19 cellular contexts compared by ENCODE assay signal in the genomic region with DNA sequence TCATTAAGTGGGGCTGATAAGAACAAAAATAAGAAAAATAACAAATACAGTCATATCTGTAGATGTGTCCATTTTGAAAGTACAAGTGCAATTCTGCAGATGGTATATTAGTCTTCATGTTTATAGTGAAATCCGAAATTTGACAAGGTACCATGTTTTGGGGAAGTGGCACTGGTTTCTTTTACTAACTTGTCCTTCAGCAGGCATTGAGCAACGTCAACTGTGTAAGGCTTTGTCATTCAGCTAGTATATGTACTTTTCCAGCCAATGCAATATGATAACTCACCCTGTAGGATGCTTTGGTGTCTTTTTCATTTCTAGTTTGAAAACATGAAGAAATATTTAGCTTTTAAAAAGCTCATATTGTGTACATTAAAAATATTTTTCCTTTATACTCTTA.
"Had no signal": no experiment of that assay in that cellular context is flagged by ENCODE, and none has a peak within 500 bp of the region (broad histone marks: within the 10 kb centered on the region; RNA-seq: fewer than 3 reads in every experiment).

No MANE protein-coding gene starts in this region.

- H3K4me1 Mint-ChIP-seq: immature natural killer cell; stimulated activated effector memory CD8-positive, alpha-beta T cell treated with anti-CD3 and anti-CD28 coated beads, Interleukin-12 subunit alpha, Interleukin-12 subunit beta, amount 100 ng/mL, for 72 hours had no signal

- H3K27me3 ChIP-seq: neutrophil, thyroid gland, uterus had no signal

- H3K36me3 ChIP-seq: neutrophil, thyroid gland, uterus had no signal

- H3K9me3 ChIP-seq: neutrophil, thyroid gland, uterus had no signal

- H3K27ac Mint-ChIP-seq: activated CD4-positive, alpha-beta memory T cell treated with anti-CD3 and anti-CD28 coated beads for 36 hours; activated naive CD8-positive, alpha-beta T cell; dendritic cell treated with granulocyte-macrophage colony-stimulating factor and Interleukin-4, amounts not matched to agents 40 ng/mL and 50 ng/mL, for 4 days; effector memory CD8-positive, alpha-beta T cell; immature natural killer cell; naive thymus-derived CD8-positive, alpha-beta T cell; progenitor cell of endocrine pancreas; stimulated activated effector memory CD8-positive, alpha-beta T cell treated with anti-CD3 and anti-CD28 coated beads, Interleukin-12 subunit alpha, Interleukin-12 subunit beta, amount 100 ng/mL, for 72 hours had no signal

- H3K9me3 Mint-ChIP-seq: activated CD4-positive, alpha-beta memory T cell treated with anti-CD3 and anti-CD28 coated beads for 36 hours; activated T-cell treated with anti-CD3 and anti-CD28 coated beads, Interleukin-2, amount 50 U/mL, for 4 hours; dendritic cell treated with granulocyte-macrophage colony-stimulating factor and Interleukin-4, amounts not matched to agents 40 ng/mL and 50 ng/mL, for 4 days; effector memory CD8-positive, alpha-beta T cell; immature natural killer cell; stimulated activated effector memory CD8-positive, alpha-beta T cell treated with anti-CD3 and anti-CD28 coated beads, Interleukin-12 subunit alpha, Interleukin-12 subunit beta, amount 100 ng/mL, for 72 hours had no signal

- DNase-seq: activated CD4-positive, alpha-beta memory T cell treated with anti-CD3 and anti-CD28 coated beads for 36 hours; activated effector memory CD4-positive, alpha-beta T cell treated with anti-CD3 and anti-CD28 coated beads, Interleukin-2, amount 50 U/mL, for 16 hours; activated T-cell treated with anti-CD3 and anti-CD28 coated beads, Interleukin-2, amount 50 U/mL, for 4 hours; cerebellar nuclear complex; effector memory CD8-positive, alpha-beta T cell; glutamatergic neuron; immature natural killer cell; left cardiac atrium; naive thymus-derived CD8-positive, alpha-beta T cell; right cardiac atrium; thyroid gland; uterus had no signal

- H3K27ac ChIP-seq: neutrophil, thyroid gland, uterus had no signal

- H3K27me3 Mint-ChIP-seq: activated naive CD8-positive, alpha-beta T cell; dendritic cell treated with granulocyte-macrophage colony-stimulating factor and Interleukin-4, amounts not matched to agents 40 ng/mL and 50 ng/mL, for 4 days; progenitor cell of endocrine pancreas had no signal

- H3K4me3 Mint-ChIP-seq: activated CD4-positive, alpha-beta memory T cell treated with anti-CD3 and anti-CD28 coated beads for 36 hours; activated naive CD8-positive, alpha-beta T cell; activated T-cell treated with anti-CD3 and anti-CD28 coated beads, Interleukin-2, amount 50 U/mL, for 4 hours; dendritic cell treated with granulocyte-macrophage colony-stimulating factor and Interleukin-4, amounts not matched to agents 40 ng/mL and 50 ng/mL, for 4 days; effector memory CD8-positive, alpha-beta T cell; immature natural killer cell; naive thymus-derived CD8-positive, alpha-beta T cell; stimulated activated effector memory CD8-positive, alpha-beta T cell treated with anti-CD3 and anti-CD28 coated beads, Interleukin-12 subunit alpha, Interleukin-12 subunit beta, amount 100 ng/mL, for 72 hours had no signal

- H3K36me3 Mint-ChIP-seq: activated CD4-positive, alpha-beta memory T cell treated with anti-CD3 and anti-CD28 coated beads for 36 hours; activated naive CD8-positive, alpha-beta T cell; immature natural killer cell; naive thymus-derived CD8-positive, alpha-beta T cell; stimulated activated effector memory CD8-positive, alpha-beta T cell treated with anti-CD3 and anti-CD28 coated beads, Interleukin-12 subunit alpha, Interleukin-12 subunit beta, amount 100 ng/mL, for 72 hours had no signal

- ATAC-seq: activated CD4-positive, CD25-positive, alpha-beta regulatory T cell treated with anti-CD3 and anti-CD28 coated beads, Interleukin-2, amount 50 U/mL, for 24 hours; activated T-cell treated with anti-CD3 and anti-CD28 coated beads, Interleukin-2, amount 50 U/mL, for 4 hours; effector memory CD8-positive, alpha-beta T cell; left cardiac atrium; naive thymus-derived CD8-positive, alpha-beta T cell; right cardiac atrium; stimulated activated effector memory CD8-positive, alpha-beta T cell treated with anti-CD3 and anti-CD28 coated beads, Interleukin-12 subunit alpha, Interleukin-12 subunit beta, amount 100 ng/mL, for 72 hours had no signal

- H3K4me3 ChIP-seq: lung, thyroid gland, uterus had no signal

- H3K4me1 ChIP-seq: uterus had no signal
